ENCODE assay signal across 24 cellular contexts in genomic region chr15:37218351-37218916, GRCh38.
"Had no signal": no experiment of that assay in that cellular context is flagged by ENCODE, and none has a peak within 500 bp of the region (broad histone marks: within the 10 kb centered on the region; RNA-seq: fewer than 3 reads in every experiment).

No MANE protein-coding gene starts in this region.

- H3K4me1 ChIP-seq: breast epithelium, Peyer's patch, SJCRH30 had no signal

- H3K27me3 ChIP-seq: breast epithelium, Peyer's patch had no signal

- FAIRE-seq: K562 had no signal

- ATAC-seq: activated T-cell treated with anti-CD3 and anti-CD28 coated beads, Interleukin-2, amount 50 U/mL, for 72 hours; K562; T-helper 17 cell had no signal

- H3K4me3 ChIP-seq: breast epithelium, K562, Peyer's patch, SJCRH30 had no signal

- H3K36me3 ChIP-seq: breast epithelium, Peyer's patch, SJCRH30 had no signal

- H3K9me3 ChIP-seq: Peyer's patch, SJCRH30 had no signal

- H3K27ac ChIP-seq: breast epithelium, Peyer's patch, RWPE1, SJCRH30 had no signal

- DNase-seq: activated CD4-positive, alpha-beta memory T cell treated with anti-CD3 and anti-CD28 coated beads, Interleukin-2, amount 10 ng/mL, durations not matched to agents 7 days and 5 days; activated CD4-positive, alpha-beta T cell treated with anti-CD3 and anti-CD28 coated beads, Interleukin-2, amount 50 U/mL, for 1 hour; activated CD4-positive, CD25-positive, alpha-beta regulatory T cell; activated naive CD4-positive, alpha-beta T cell; activated T-cell treated with anti-CD3 and anti-CD28 coated beads for 4 hours; activated T-cell treated with anti-CD3 and anti-CD28 coated beads, Interleukin-2, amount 50 U/mL, for 72 hours; aorta; caudate nucleus; Kasumi-1; NCI-H1092; NCI-H1694 treated with DMSO at 0.1 percent for 48 hours; NCI-H2029 treated with DMSO at 0.1 percent for 48 hours; NCI-H345; NCI-H510A; NCI-H526 treated with DMSO at 0.1 percent for 48 hours; NK-92 treated with Interleukin-12 subunit alpha and Interleukin-12 subunit beta, amount 100 ng/mL, for 24 hours; Peyer's patch; Right ventricle myocardium superior; SJCRH30; T-helper 17 cell; T-helper 9 cell had no signal
